ENCODE assay signal across 13 cellular contexts in the genomic region with DNA sequence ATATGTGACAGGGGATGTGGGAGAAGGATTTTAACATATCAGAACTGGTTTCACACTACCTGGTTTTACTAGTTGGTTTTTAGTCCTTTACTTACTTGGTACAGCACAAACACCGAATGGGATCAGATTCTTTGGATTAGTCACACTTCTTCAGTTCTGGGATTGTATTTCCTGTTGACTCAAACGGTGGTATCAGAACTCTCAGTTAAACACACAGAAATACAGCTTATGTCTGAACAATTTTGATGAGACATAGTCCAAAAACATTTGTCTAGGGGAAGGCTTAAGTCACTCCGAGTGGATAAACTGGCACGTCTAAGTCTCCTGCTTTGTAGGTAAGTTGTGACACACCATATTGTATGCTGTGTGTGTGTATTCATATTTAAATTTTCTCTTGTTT.
DNase-seq lines count a peak whose midpoint lies in the region; ATAC-seq, FAIRE-seq and TF ChIP-seq lines count a peak whose summit lies in the region.
"Had no signal": no experiment of that assay in that cellular context is flagged by ENCODE, and none has a peak within 500 bp of the region (broad histone marks: within the 10 kb centered on the region; RNA-seq: fewer than 3 reads in every experiment).

No MANE protein-coding gene starts in this region.

- no peaks in the 10 kb centered on the region for H3K9me3 ChIP-seq in psoas muscle

- H3K36me3 ChIP-seq in brain microvascular endothelial cell (replicated peaks) (no peaks in the 10 kb centered on the region), kidney epithelial cell (ENCODE audit: control insufficient read depth, insufficient read depth, low read length) (no peaks in the 10 kb centered on the region), psoas muscle (ENCODE audit: insufficient read depth in 1 of 2, low read depth in 1 of 2) (no peaks in the 10 kb centered on the region), H7 (replicated peaks; ENCODE audit: control insufficient read depth, insufficient read depth, low read length) (no peaks in the 10 kb centered on the region)
- H3K36me3 ChIP-seq: BLaER1 treated with 17β-estradiol and CSF1 and Interleukin-3, amounts not matched to agents 10 nM and 100 nM had no signal

- in situ Hi-C loops in brain microvascular endothelial cell (cut with HindIII; ENCODE audit: low pct_ligation_motif_present, low sequenced_read_pairs) = no loop called here

- H3K4me1 ChIP-seq in psoas muscle = no peaks in the 10 kb centered on the region

- no peaks in the 10 kb centered on the region for H3K27me3 ChIP-seq in brain microvascular endothelial cell (replicated peaks)
- no peaks in the 10 kb centered on the region for H3K27me3 ChIP-seq in kidney epithelial cell (ENCODE audit: control insufficient read depth, insufficient read depth, low read length)
- H3K27me3 ChIP-seq in psoas muscle (ENCODE audit: insufficient read depth in 3 of 3, low read length in 2 of 3) = no peaks in the 10 kb centered on the region
- no peaks in the 10 kb centered on the region for H3K27me3 ChIP-seq in H7 (ENCODE audit: control insufficient read depth, insufficient read depth, low read length)
- H3K27me3 ChIP-seq: BLaER1 treated with 17β-estradiol and CSF1 and Interleukin-3, amounts not matched to agents 10 nM and 100 nM; dorsolateral prefrontal cortex had no signal

- DNase-seq in AG08395 (ENCODE audit: low spot score) (peak; percentile 86), HTR-8/SVneo (ENCODE audit: insufficient read length, low spot score) (peak; percentile 5), brain microvascular endothelial cell (peak; percentile 65), kidney epithelial cell (ENCODE audit: low read depth) (peak; percentile 25), dermis blood vessel endothelial cell (no peak), psoas muscle (no peak), H7 (no peak), MV-4-11 (lab: John Stamatoyannopoulos, UW) (no peak)
- DNase-seq: activated naive CD4-positive, alpha-beta T cell treated with anti-CD3 and anti-CD28 coated beads, Interleukin-2, amount 10 ng/mL, durations not matched to agents 7 days and 5 days; dorsolateral prefrontal cortex; NCI-H1436 treated with DMSO at 0.1 percent for 48 hours; T-helper 2 cell had no signal

- FAIRE-seq in HTR-8/SVneo (lab: Jason Lieb, UNC) = no peak

- H3K4me3 ChIP-seq in brain microvascular endothelial cell (ENCODE audit: low read depth, low read length) (no peak overlapping the region), kidney epithelial cell (ENCODE audit: low read depth, low read length) (no peak overlapping the region), psoas muscle (no peak overlapping the region), H7 (ENCODE audit: insufficient read depth, low read depth, low read length) (no peak overlapping the region)
- H3K4me3 ChIP-seq: BLaER1 treated with 17β-estradiol and CSF1 and Interleukin-3, amounts not matched to agents 10 nM and 100 nM; dorsolateral prefrontal cortex had no signal

- intact Hi-C loops in psoas muscle (cut with DNase I) = no loop called here

- TF ChIP-seq CTCF in brain microvascular endothelial cell (IDR thresholded peaks at IDR 0.05; ENCODE audit: low read depth, low read length, missing control alignments) (no peak), kidney epithelial cell (IDR thresholded peaks at IDR 0.05; ENCODE audit: insufficient read depth, low read length, poor library complexity, severe bottlenecking) (no peak), psoas muscle (IDR thresholded peaks at IDR 0.05) (no peak)

- no peak for ATAC-seq in psoas muscle

- peak overlapping the region; percentile 10 for H3K27ac ChIP-seq in brain microvascular endothelial cell
- no peak overlapping the region for H3K27ac ChIP-seq in psoas muscle
- H3K27ac ChIP-seq: BLaER1 treated with 17β-estradiol and CSF1 and Interleukin-3, amounts not matched to agents 10 nM and 100 nM; dorsolateral prefrontal cortex had no signal

- 42 to 46% (median 45%) methylated on average over 4 of the region's 4 CpGs for WGBS in psoas muscle, 3 donors

Comparison
In these comparisons a context has a peak if more than half of its experiments do, and no peak if none do; other contexts are left out.
1. DNase-seq: peak in AG08395 (single experiment), HTR-8/SVneo (single experiment), brain microvascular endothelial cell (single experiment) and kidney epithelial cell (single experiment); none in dermis blood vessel endothelial cell (single experiment), psoas muscle (0 of 2), H7 (single experiment) and MV-4-11 (single experiment).